Comparison of ENCODE assay signal across 1 cellular context in the genomic region with DNA sequence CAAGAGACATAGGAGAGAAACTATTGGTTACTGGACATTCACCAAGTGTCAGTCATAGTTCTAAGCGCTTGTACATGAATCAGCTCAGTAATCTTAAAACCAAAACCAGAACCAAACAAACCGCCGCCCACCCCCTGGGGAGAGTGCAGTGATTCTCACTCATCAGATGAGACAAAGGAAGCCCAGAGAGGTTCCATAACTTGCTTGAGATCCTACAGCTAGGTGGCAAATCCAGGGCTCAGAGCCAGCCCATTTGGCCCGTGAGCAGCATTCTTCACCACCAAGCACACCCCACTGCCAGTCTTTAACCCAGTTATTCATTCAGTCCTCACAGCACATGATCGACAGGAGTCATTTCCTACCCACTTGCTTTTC.
TF ChIP-seq lines count a peak whose summit lies in the region.

No MANE protein-coding gene starts in this region.

TF ChIP-seq in GM12878, 131 proteins besides CTCF, POLR2A, EP300 and RAD21 (continued from another document):
- TF ChIP-seq, protein P1, sequence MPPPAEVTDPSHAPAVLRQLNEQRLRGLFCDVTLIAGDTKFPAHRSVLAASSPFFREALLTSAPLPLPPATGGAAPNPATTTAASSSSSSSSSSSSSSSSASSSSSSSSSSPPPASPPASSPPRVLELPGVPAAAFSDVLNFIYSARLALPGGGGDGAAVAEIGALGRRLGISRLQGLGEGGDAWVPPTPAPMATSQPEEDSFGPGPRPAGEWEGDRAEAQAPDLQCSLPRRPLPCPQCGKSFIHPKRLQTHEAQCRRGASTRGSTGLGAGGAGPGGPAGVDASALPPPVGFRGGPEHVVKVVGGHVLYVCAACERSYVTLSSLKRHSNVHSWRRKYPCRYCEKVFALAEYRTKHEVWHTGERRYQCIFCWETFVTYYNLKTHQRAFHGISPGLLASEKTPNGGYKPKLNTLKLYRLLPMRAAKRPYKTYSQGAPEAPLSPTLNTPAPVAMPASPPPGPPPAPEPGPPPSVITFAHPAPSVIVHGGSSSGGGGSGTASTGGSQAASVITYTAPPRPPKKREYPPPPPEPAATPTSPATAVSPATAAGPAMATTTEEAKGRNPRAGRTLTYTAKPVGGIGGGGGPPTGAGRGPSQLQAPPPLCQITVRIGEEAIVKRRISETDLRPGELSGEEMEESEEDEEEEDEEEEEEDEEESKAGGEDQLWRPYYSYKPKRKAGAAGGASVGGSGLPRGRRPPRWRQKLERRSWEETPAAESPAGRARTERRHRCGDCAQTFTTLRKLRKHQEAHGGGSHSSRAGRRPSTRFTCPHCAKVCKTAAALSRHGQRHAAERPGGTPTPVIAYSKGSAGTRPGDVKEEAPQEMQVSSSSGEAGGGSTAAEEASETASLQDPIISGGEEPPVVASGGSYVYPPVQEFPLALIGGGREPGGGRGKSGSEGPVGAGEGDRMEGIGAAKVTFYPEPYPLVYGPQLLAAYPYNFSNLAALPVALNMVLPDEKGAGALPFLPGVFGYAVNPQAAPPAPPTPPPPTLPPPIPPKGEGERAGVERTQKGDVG (CRISPR knock-in tag; IDR thresholded peaks at IDR 0.05) = no peak
- TF ChIP-seq PAX5 (IDR thresholded peaks at IDR 0.05; ENCODE audit: borderline replicate concordance, low read depth, low read length) (peak; percentile 42; the same call in 1 of the 2 replicates), TCF3 (IDR thresholded peaks at IDR 0.05; ENCODE audit: borderline replicate concordance, insufficient read depth, low read depth, low read length) (peak; percentile 33; the same call in 1 of the 2 replicates), ZNF24 (IDR thresholded peaks at IDR 0.05) (no peak), CHD2 (IDR thresholded peaks at IDR 0.05; ENCODE audit: borderline replicate concordance, low read depth, low read length) (no peak), RBBP5 (conservative IDR thresholded peaks at IDR 0.05) (no peak), RAD51 (IDR thresholded peaks at IDR 0.05) (0 out of 2 replicates have a peak, but pooled peaks have one; percentile 19), EGR1 (IDR thresholded peaks at IDR 0.05; ENCODE audit: borderline replicate concordance in 1 of 2, low read depth in 2 of 2, low read length in 2 of 2) (peak in 1 of 2 experiments; percentile 55; a peak in 1 of 3 replicates), TAF1 (IDR thresholded peaks at IDR 0.05; ENCODE audit: borderline replicate concordance, low read depth, low read length) (no peak), NBN (IDR thresholded peaks at IDR 0.05) (no peak), ATF7 (IDR thresholded peaks at IDR 0.05; ENCODE audit: low read depth) (no peak; the same call in 1 of the 2 replicates), SMAD1 (IDR thresholded peaks at IDR 0.05; ENCODE audit: low read depth, partially characterized antibody) (no peak), GATAD2B (conservative IDR thresholded peaks at IDR 0.05; ENCODE audit: low read depth) (no peak; the same call in 1 of the 2 replicates), ZNF217 (IDR thresholded peaks at IDR 0.05) (peak; percentile 39; the same call in 1 of the 2 replicates), RB1 (IDR thresholded peaks at IDR 0.05; ENCODE audit: borderline replicate concordance) (no peak), CREB1 (IDR thresholded peaks at IDR 0.05; ENCODE audit: low read depth) (no peak), FOXM1 (IDR thresholded peaks at IDR 0.05; ENCODE audit: low read depth, low read length) (peak; percentile 36; the same call in 1 of the 2 replicates), ESRRA (IDR thresholded peaks at IDR 0.05; ENCODE audit: low read length) (no peak), MXI1 (IDR thresholded peaks at IDR 0.05; ENCODE audit: low read depth, low read length) (peak; percentile 22; the same call in 1 of the 2 replicates), FOXK2 (IDR thresholded peaks at IDR 0.05) (no peak), EED (IDR thresholded peaks at IDR 0.05; ENCODE audit: low read depth) (peak; percentile 23; the same call in 1 of the 2 replicates), NR2C2 (IDR thresholded peaks at IDR 0.05; ENCODE audit: borderline replicate concordance, control insufficient read depth, insufficient read length, low read depth) (no peak), FOS (IDR thresholded peaks at IDR 0.05; ENCODE audit: borderline replicate concordance, extremely low read depth, insufficient read length) (no peak), CHD1 (IDR thresholded peaks at IDR 0.05; ENCODE audit: low read depth, low read length) (no peak), PAX8 (IDR thresholded peaks at IDR 0.05) (no peak), SRF (IDR thresholded peaks at IDR 0.05; ENCODE audit: low read depth in 2 of 2, low read length in 2 of 2) (no peak), DPF2 (IDR thresholded peaks at IDR 0.05) (no peak), IKZF2 (IDR thresholded peaks at IDR 0.05) (peak; percentile 37; a peak in 2 of 4 replicates)
- TF ChIP-seq, protein P2, sequence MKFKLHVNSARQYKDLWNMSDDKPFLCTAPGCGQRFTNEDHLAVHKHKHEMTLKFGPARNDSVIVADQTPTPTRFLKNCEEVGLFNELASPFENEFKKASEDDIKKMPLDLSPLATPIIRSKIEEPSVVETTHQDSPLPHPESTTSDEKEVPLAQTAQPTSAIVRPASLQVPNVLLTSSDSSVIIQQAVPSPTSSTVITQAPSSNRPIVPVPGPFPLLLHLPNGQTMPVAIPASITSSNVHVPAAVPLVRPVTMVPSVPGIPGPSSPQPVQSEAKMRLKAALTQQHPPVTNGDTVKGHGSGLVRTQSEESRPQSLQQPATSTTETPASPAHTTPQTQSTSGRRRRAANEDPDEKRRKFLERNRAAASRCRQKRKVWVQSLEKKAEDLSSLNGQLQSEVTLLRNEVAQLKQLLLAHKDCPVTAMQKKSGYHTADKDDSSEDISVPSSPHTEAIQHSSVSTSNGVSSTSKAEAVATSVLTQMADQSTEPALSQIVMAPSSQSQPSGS (IDR thresholded peaks at IDR 0.05; ENCODE audit: low read length) = no peak; the same call in 1 of the 2 replicates
- TF ChIP-seq, protein P3, sequence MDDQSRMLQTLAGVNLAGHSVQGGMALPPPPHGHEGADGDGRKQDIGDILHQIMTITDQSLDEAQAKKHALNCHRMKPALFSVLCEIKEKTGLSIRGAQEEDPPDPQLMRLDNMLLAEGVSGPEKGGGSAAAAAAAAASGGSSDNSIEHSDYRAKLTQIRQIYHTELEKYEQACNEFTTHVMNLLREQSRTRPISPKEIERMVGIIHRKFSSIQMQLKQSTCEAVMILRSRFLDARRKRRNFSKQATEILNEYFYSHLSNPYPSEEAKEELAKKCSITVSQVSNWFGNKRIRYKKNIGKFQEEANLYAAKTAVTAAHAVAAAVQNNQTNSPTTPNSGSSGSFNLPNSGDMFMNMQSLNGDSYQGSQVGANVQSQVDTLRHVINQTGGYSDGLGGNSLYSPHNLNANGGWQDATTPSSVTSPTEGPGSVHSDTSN (IDR thresholded peaks at IDR 0.05; ENCODE audit: insufficient replicate concordance, low read depth, low read length) = peak; percentile 88
- TF ChIP-seq, protein P4, sequence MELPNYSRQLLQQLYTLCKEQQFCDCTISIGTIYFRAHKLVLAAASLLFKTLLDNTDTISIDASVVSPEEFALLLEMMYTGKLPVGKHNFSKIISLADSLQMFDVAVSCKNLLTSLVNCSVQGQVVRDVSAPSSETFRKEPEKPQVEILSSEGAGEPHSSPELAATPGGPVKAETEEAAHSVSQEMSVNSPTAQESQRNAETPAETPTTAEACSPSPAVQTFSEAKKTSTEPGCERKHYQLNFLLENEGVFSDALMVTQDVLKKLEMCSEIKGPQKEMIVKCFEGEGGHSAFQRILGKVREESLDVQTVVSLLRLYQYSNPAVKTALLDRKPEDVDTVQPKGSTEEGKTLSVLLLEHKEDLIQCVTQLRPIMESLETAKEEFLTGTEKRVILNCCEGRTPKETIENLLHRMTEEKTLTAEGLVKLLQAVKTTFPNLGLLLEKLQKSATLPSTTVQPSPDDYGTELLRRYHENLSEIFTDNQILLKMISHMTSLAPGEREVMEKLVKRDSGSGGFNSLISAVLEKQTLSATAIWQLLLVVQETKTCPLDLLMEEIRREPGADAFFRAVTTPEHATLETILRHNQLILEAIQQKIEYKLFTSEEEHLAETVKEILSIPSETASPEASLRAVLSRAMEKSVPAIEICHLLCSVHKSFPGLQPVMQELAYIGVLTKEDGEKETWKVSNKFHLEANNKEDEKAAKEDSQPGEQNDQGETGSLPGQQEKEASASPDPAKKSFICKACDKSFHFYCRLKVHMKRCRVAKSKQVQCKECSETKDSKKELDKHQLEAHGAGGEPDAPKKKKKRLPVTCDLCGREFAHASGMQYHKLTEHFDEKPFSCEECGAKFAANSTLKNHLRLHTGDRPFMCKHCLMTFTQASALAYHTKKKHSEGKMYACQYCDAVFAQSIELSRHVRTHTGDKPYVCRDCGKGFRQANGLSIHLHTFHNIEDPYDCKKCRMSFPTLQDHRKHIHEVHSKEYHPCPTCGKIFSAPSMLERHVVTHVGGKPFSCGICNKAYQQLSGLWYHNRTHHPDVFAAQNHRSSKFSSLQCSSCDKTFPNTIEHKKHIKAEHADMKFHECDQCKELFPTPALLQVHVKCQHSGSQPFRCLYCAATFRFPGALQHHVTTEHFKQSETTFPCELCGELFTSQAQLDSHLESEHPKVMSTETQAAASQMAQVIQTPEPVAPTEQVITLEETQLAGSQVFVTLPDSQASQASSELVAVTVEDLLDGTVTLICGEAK (IDR thresholded peaks at IDR 0.05; ENCODE audit: borderline replicate concordance) = no peak; the same call in 1 of the 2 replicates
- TF ChIP-seq, protein P5, sequence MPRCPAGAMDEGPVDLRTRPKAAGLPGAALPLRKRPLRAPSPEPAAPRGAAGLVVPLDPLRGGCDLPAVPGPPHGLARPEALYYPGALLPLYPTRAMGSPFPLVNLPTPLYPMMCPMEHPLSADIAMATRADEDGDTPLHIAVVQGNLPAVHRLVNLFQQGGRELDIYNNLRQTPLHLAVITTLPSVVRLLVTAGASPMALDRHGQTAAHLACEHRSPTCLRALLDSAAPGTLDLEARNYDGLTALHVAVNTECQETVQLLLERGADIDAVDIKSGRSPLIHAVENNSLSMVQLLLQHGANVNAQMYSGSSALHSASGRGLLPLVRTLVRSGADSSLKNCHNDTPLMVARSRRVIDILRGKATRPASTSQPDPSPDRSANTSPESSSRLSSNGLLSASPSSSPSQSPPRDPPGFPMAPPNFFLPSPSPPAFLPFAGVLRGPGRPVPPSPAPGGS (IDR thresholded peaks at IDR 0.05; ENCODE audit: borderline replicate concordance, insufficient read depth, low read depth, low read length, poor library complexity, severe bottlenecking) = peak; percentile 71
